8 cellular contexts compared by ENCODE assay signal in genomic region chr12:101490286-101490920, GRCh38. TPM values are rescaled to one million over a fixed set of nuclear protein-coding genes. Genes with fewer than 3 reads are reported as not detected.
A peak's percentile ranks its signal among the peaks of the same experiment; 100 is the strongest.
DNase-seq lines count a peak whose midpoint lies in the region; ATAC-seq and TF ChIP-seq lines count a peak whose summit lies in the region.

No MANE protein-coding gene starts in this region.

- H3K4me3 ChIP-seq in NB4 (ENCODE audit: low read depth, low read length) = no peak overlapping the region

- peak; percentile 7 for DNase-seq in activated CD4-positive, alpha-beta T cell treated with anti-CD3 and anti-CD28 coated beads, Interleukin-2, amount 10 ng/mL, durations not matched to agents 7 days and 5 days
- DNase-seq in activated CD4-positive, alpha-beta T cell treated with anti-CD3 and anti-CD28 coated beads, Interleukin-2, amount 50 U/mL, for 4 hours = no peak
- DNase-seq in NB4 (ENCODE audit: low read depth) (peak; percentile 56), left lobe of liver (ENCODE audit: low spot score) (no peak), activated T-cell treated with anti-CD3 and anti-CD28 coated beads for 4 hours (no peak)

- H3K36me3 Mint-ChIP-seq in activated CD4-positive, alpha-beta T cell treated with anti-CD3 and anti-CD28 coated beads, Interleukin-2, amount 10 ng/mL, durations not matched to agents 7 days and 5 days (ENCODE audit: low read depth) = no peaks in the 10 kb centered on the region

- H3K4me3 Mint-ChIP-seq in activated CD4-positive, alpha-beta T cell treated with anti-CD3 and anti-CD28 coated beads, Interleukin-2, amount 10 ng/mL, durations not matched to agents 7 days and 5 days = no peak overlapping the region

- no peak overlapping the region for H3K27ac Mint-ChIP-seq in activated CD4-positive, alpha-beta T cell treated with anti-CD3 and anti-CD28 coated beads, Interleukin-2, amount 10 ng/mL, durations not matched to agents 7 days and 5 days

- H3K27ac ChIP-seq in VCaP = peak overlapping the region; percentile 8; the same call in 1 of the 2 replicates

- POLR2A ChIA-PET in activated CD4-positive, alpha-beta T cell treated with anti-CD3 and anti-CD28 coated beads, Interleukin-2, amount 10 ng/mL, durations not matched to agents 7 days and 5 days (lab: Charles Lee) = no interaction called here

- CTCF ChIA-PET in activated CD4-positive, alpha-beta T cell treated with anti-CD3 and anti-CD28 coated beads, Interleukin-2, amount 10 ng/mL, durations not matched to agents 7 days and 5 days (lab: Charles Lee) = interaction anchor here (0.6 kb wide), 1 partner anchor 380 kb away, joined by 3 read pairs; no protein-coding TSS in a partner anchor

- TF ChIP-seq CTCF in NB4 (IDR thresholded peaks at IDR 0.05; ENCODE audit: low read depth, low read length) (peak; percentile 63), VCaP (conservative IDR thresholded peaks at IDR 0.05) (peak; percentile 90)

- no peaks in the 10 kb centered on the region for H3K9me3 Mint-ChIP-seq in activated CD4-positive, alpha-beta T cell treated with anti-CD3 and anti-CD28 coated beads, Interleukin-2, amount 10 ng/mL, durations not matched to agents 7 days and 5 days

- ATAC-seq in left lobe of liver (peak; percentile 81), GM18858 (IDR thresholded peaks at IDR 0.05; ENCODE audit: unreplicated experiment) (no peak), GM21576 (IDR thresholded peaks at IDR 0.05; ENCODE audit: unreplicated experiment) (no peak)

- TF ChIP-seq POLR2A in NB4 (IDR thresholded peaks at IDR 0.05; ENCODE audit: extremely low read depth, insufficient read length) = no peak

- no peaks in the 10 kb centered on the region for H3K4me1 Mint-ChIP-seq in activated CD4-positive, alpha-beta T cell treated with anti-CD3 and anti-CD28 coated beads, Interleukin-2, amount 10 ng/mL, durations not matched to agents 7 days and 5 days

- peaks cover 4% of the 10 kb centered on the region for H3K27me3 Mint-ChIP-seq in activated CD4-positive, alpha-beta T cell treated with anti-CD3 and anti-CD28 coated beads, Interleukin-2, amount 10 ng/mL, durations not matched to agents 7 days and 5 days

RNA-seq across cellular contexts. Expression of gene SPIC, which starts 15.3 kb away (rescaled TPM):
- not detected for total RNA-seq in activated CD4-positive, alpha-beta T cell treated with anti-CD3 and anti-CD28 coated beads, Interleukin-2, amount 10 ng/mL, durations not matched to agents 7 days and 5 days
- total RNA-seq in left lobe of liver = 1.4 TPM

Comparison
In these comparisons a context has a peak if more than half of its experiments do, and no peak if none do; other contexts are left out.
1. DNase-seq: peak in activated CD4-positive, alpha-beta T cell treated with anti-CD3 and anti-CD28 coated beads, Interleukin-2, amount 10 ng/mL, durations not matched to agents 7 days and 5 days (single experiment) and NB4 (single experiment); none in activated CD4-positive, alpha-beta T cell treated with anti-CD3 and anti-CD28 coated beads, Interleukin-2, amount 50 U/mL, for 4 hours (0 of 2), left lobe of liver (single experiment) and activated T-cell treated with anti-CD3 and anti-CD28 coated beads for 4 hours (single experiment).